In genomic region chr1:226603030-226603960, GRCh38 we compare ENCODE assay signal across 8 cellular contexts. TPM values are rescaled to one million over a fixed set of nuclear protein-coding genes. Genes with fewer than 3 reads are reported as not detected.
DNase-seq lines count a peak whose midpoint lies in the region; ATAC-seq and TF ChIP-seq lines count a peak whose summit lies in the region.

No MANE protein-coding gene starts in this region.

- H3K36me3 ChIP-seq in spleen = no peaks in the 10 kb centered on the region

- peak overlapping the region in 3 of 5 experiments; percentile 1 to 68 (median 35) for H3K4me3 Mint-ChIP-seq in brain

- no peaks in the 10 kb centered on the region for H3K9me3 ChIP-seq in spleen

- H3K27ac Mint-ChIP-seq in brain = peak overlapping the region; percentile 67 to 95 (median 76)

- no peak for TF ChIP-seq CTCF in brain (conservative IDR thresholded peaks at IDR 0.05)
- TF ChIP-seq CTCF in spleen (IDR thresholded peaks at IDR 0.05 in 8 of 11, conservative IDR thresholded peaks at IDR 0.05 in 3 of 11) = no peak

- H3K4me1 Mint-ChIP-seq in brain = peaks cover 59% of the 10 kb centered on the region

- peaks cover 0 to 30% (median 14%) of the 10 kb centered on the region in 6 donors for H3K4me1 ChIP-seq in spleen

- H3K4me3 ChIP-seq in spleen = peak overlapping the region in 3 of 8 donors; percentile 4 to 37 (median 27)

- H3K27ac ChIP-seq in spleen = peak overlapping the region in 6 of 8 donors; percentile 31 to 59 (median 47)

- H3K27me3 Mint-ChIP-seq in brain = peaks cover 21% of the 10 kb centered on the region

- intact Hi-C loops in spleen (cut with DNase I; ENCODE audit: low total_unique reads) = loop anchor here (10.0 kb wide), 1 partner anchor 178 kb away; no protein-coding TSS in a partner anchor

- TF ChIP-seq POLR2A in spleen (IDR thresholded peaks at IDR 0.05) = no peak

- DNase-seq in HS-5 (ENCODE audit: low read depth) (peak; percentile 43), hepatic stellate cell (ENCODE audit: low spot score) (peak; percentile 60), spleen (peak; percentile 44), ecto neural progenitor cell (ENCODE audit: low spot score) (no peak), NOMO-1 treated with DMSO at 0.1 percent for 48 hours (lab: John Stamatoyannopoulos, UW; ENCODE audit: unreplicated experiment) (no peak), kidney glomerular epithelial cell (lab: John Stamatoyannopoulos, UW) (no peak)

- peaks cover 10% of the 10 kb centered on the region for H3K36me3 Mint-ChIP-seq in brain

- WGBS in spleen, 5 donors = 48 to 73% (median 66%) methylated on average over 8 of the region's 8 CpGs

- ATAC-seq in HG03039 (IDR thresholded peaks at IDR 0.05; ENCODE audit: unreplicated experiment) = no peak

- H3K27me3 ChIP-seq in spleen (replicated peaks in 1 of 7) = peaks cover 0 to 7% (median 0%) of the 10 kb centered on the region in 7 donors

- H3K9me3 Mint-ChIP-seq in brain = peaks cover 0 to 4% (median 0%) of the 10 kb centered on the region in 5 experiments

RNA-seq across cellular contexts. Expression of gene STUM, which starts 54.7 kb away (rescaled TPM):
- polyA plus RNA-seq in brain (ENCODE audit: insufficient read depth, low read depth, low replicate concordance) (8.0 TPM), spleen (under 1 TPM; 0.11 to 0.53 (median 0.45) TPM)
- total RNA-seq in spleen = 1 to 10 TPM in 1 of 7 donors, under 1 TPM in 6; 0.22 to 2.8 (median 0.51) TPM

Comparison
In these comparisons a context has a peak if more than half of its experiments do, and no peak if none do; other contexts are left out.
1. DNase-seq: peak in HS-5 (single experiment), hepatic stellate cell (single experiment) and spleen (single experiment); none in ecto neural progenitor cell (single experiment), NOMO-1 treated with DMSO at 0.1 percent for 48 hours (single experiment) and kidney glomerular epithelial cell (single experiment).